Comparison of ENCODE assay signal across 15 cellular contexts in genomic region chr1:231694081-231694443, GRCh38.
DNase-seq lines count a peak whose midpoint lies in the region; TF ChIP-seq lines count a peak whose summit lies in the region.
"Had no signal": no experiment of that assay in that cellular context is flagged by ENCODE, and none has a peak within 500 bp of the region (broad histone marks: within the 10 kb centered on the region; RNA-seq: fewer than 3 reads in every experiment).

No MANE protein-coding gene starts in this region.

- H3K36me3 ChIP-seq in left ventricle myocardium inferior: no peaks in the 10 kb centered on the region

- H3K4me1 ChIP-seq in left ventricle myocardium inferior: peaks cover 53% of the 10 kb centered on the region

- intact Hi-C loops in left ventricle myocardium inferior (cut with micrococcal nuclease): no loop called here

- no peaks in the 10 kb centered on the region for H3K9me3 ChIP-seq in left ventricle myocardium inferior (replicated peaks)

- no peaks in the 10 kb centered on the region for H3K27me3 ChIP-seq in left ventricle myocardium inferior (ENCODE audit: low read depth)

- H3K27ac ChIP-seq in left ventricle myocardium inferior (replicated peaks): peak overlapping the region; percentile 54
- H3K27ac ChIP-seq: epithelial cell of prostate, HL-60 had no signal

- TF ChIP-seq CTCF in left ventricle myocardium inferior (IDR thresholded peaks at IDR 0.05; ENCODE audit: borderline replicate concordance): no peak

- H3K4me3 ChIP-seq in left ventricle myocardium inferior: peak overlapping the region; percentile 17

- peak; percentile 45 for DNase-seq in DMS79 treated with DMSO at 0.1 percent for 48 hours (lab: John Stamatoyannopoulos, UW)
- DNase-seq in NCI-H524 treated with DMSO at 0.1 percent for 48 hours (lab: John Stamatoyannopoulos, UW): peak; percentile 79
- DNase-seq in left ventricle myocardium inferior: peak; percentile 56
- peak; percentile 49 for DNase-seq in putamen (ENCODE audit: low spot score)
- DNase-seq in SIG-M5 treated with dmso at 0.1 percent for 504 hours (lab: John Stamatoyannopoulos, UW; ENCODE audit: unreplicated experiment): no peak
- no peak for DNase-seq in ureter (ENCODE audit: low spot score)
- no peak for DNase-seq in NCI-H128 (lab: John Stamatoyannopoulos, UW; ENCODE audit: unreplicated experiment)
- DNase-seq: activated B cell treated with CpG ODN at 0.5 μM for 24 hours, activated gamma-delta T cell, AML-193, cortex of kidney, NCI-H1417 treated with DMSO at 0.1 percent for 48 hours, NCI-H774 had no signal

Comparison
In these comparisons a context has a peak if more than half of its experiments do, and no peak if none do; other contexts are left out.
1. DNase-seq: peak in DMS79 treated with DMSO at 0.1 percent for 48 hours (single experiment), NCI-H524 treated with DMSO at 0.1 percent for 48 hours (single experiment), left ventricle myocardium inferior (single experiment) and putamen (single experiment); none in SIG-M5 treated with dmso at 0.1 percent for 504 hours (single experiment), ureter (single experiment) and NCI-H128 (single experiment).